ENCODE assay signal across 8 cellular contexts in the genomic region with DNA sequence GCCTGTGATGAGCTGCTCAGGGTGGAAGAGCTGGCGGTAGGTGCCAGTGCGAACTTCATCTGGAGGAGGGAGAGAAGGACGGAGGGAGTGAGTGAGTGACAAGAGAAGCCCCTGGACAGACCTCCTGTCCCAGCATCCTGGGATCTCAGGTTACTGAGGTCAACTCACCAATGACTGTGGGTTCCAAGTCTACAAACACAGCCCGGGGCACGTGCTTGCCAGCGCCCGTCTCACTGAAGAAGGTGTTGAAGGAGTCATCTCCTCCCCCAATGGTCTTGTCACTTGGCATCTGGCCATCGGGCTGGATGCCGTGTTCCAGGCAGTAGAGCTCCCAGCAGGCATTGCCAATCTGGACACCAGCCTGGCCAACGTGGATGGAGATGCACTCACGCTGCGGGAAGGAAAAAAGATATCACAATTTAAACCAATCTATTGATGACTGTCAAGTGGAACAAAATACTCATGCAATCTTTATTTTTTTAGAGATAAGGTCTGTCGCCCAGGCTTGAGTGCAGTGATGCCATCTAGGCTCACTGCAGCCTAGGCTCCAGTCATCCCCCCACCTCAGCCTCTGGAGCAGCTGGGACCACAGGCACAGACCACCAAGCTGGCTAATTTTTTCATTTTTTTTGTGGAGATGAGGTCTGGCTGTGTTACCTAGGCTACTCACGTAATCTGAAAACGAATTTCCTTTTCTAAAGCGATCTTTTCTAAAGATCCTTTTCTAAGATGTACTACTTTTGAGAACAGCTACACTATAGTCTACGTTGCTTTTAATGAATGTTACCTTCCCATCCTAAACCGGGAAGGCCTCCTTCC. TPM values are rescaled to one million over a fixed set of nuclear protein-coding genes. Genes with fewer than 3 reads are reported as not detected.
DNase-seq lines count a peak whose midpoint lies in the region; ATAC-seq, FAIRE-seq and TF ChIP-seq lines count a peak whose summit lies in the region.

No MANE protein-coding gene starts in this region.

- DNase-seq in activated T-cell treated with anti-CD3 and anti-CD28 coated beads, Interleukin-2, amount 50 U/mL, for 72 hours: no peak
- no peak for DNase-seq in activated T-cell treated with anti-CD3 and anti-CD28 coated beads, Interleukin-2, amount 50 U/mL, for 1 hour
- no peak for DNase-seq in K562 (ENCODE audit: extremely low read depth in 1 of 4, low spot score in 3 of 4)
- DNase-seq in right lobe of liver: no peak
- DNase-seq in tibial nerve (ENCODE audit: low spot score in 2 of 2): no peak
- no peak for DNase-seq in central memory CD4-positive, alpha-beta T cell
- no peak for DNase-seq in UCSD-AML1 (lab: John Stamatoyannopoulos, UW; ENCODE audit: unreplicated experiment)

- H3K27me3 ChIP-seq in K562 (ENCODE audit: control insufficient read depth in 2 of 2, insufficient read depth in 2 of 2, low read length in 2 of 2): no peaks in the 10 kb centered on the region
- H3K27me3 ChIP-seq in right lobe of liver: no peaks in the 10 kb centered on the region
- H3K27me3 ChIP-seq in tibial nerve: no peaks in the 10 kb centered on the region

- peak; percentile 14 for TF ChIP-seq POLR2A in K562 (conservative IDR thresholded peaks at IDR 0.05)
- TF ChIP-seq POLR2A in right lobe of liver (IDR thresholded peaks at IDR 0.05): no peak
- no peak for TF ChIP-seq POLR2A in tibial nerve (IDR thresholded peaks at IDR 0.05)

- 37% methylated on average over 16 of the region's 18 CpGs for WGBS in K562 (ENCODE audit: insufficient coverage, low coverage, missing lambda C conversion rate)
- WGBS in right lobe of liver (ENCODE audit: insufficient coverage, low coverage, low lambda C conversion rate, missing lambda C conversion rate): 44% methylated on average over 14 of the region's 18 CpGs
- WGBS in tibial nerve, 2 donors: 42 to 47% methylated on average over 17 to 18 of the region's 18 CpGs

- TF ChIP-seq RAD21 in K562 (CRISPR knock-in tag; conservative IDR thresholded peaks at IDR 0.05 in 1 of 2, IDR thresholded peaks at IDR 0.05 in 1 of 2): no peak

- intact Hi-C loops in K562 (cut with micrococcal nuclease) (loop anchor here (1.0 to 10.0 kb wide), 6 partner anchors 19 to 135 kb away; a partner anchor contains a TSS), right lobe of liver (cut with DNase I) (loop anchor here in 1 of 2 donors (10.0 kb wide), 1 partner anchor 65 kb away; a partner anchor contains a TSS)

- TF ChIP-seq CTCF in K562 (IDR thresholded peaks at IDR 0.05 in 2 of 3, conservative IDR thresholded peaks at IDR 0.05 in 1 of 3; ENCODE audit: insufficient read depth in 2 of 3, low read depth in 1 of 3, low read length in 3 of 3) (no peak), right lobe of liver (IDR thresholded peaks at IDR 0.05) (no peak), tibial nerve (IDR thresholded peaks at IDR 0.05) (no peak)

- H3K9me3 ChIP-seq in K562 (replicated peaks; ENCODE audit: control insufficient read depth, insufficient read depth, low read depth, low read length) (no peaks in the 10 kb centered on the region), right lobe of liver (no peaks in the 10 kb centered on the region), tibial nerve (no peaks in the 10 kb centered on the region)

- H3K36me3 ChIP-seq in K562 (ENCODE audit: control insufficient read depth, insufficient read depth, low read length) (peaks cover 39% of the 10 kb centered on the region), right lobe of liver (peaks cover 7 to 23% (median 14%) of the 10 kb centered on the region in 4 donors), tibial nerve (peaks cover 5 to 36% (median 10%) of the 10 kb centered on the region in 3 donors)

- peak overlapping the region; percentile 99 for H3K27ac Mint-ChIP-seq in activated T-cell treated with anti-CD3 and anti-CD28 coated beads, Interleukin-2, amount 50 U/mL, for 72 hours

- peak overlapping the region; percentile 98 to 99 for H3K9ac ChIP-seq in K562 (ENCODE audit: insufficient read depth in 1 of 2, low read depth in 2 of 2, low read length in 2 of 2)

- H3K9me1 ChIP-seq in K562 (ENCODE audit: control insufficient read depth, insufficient read depth, low read length): peaks cover 4% of the 10 kb centered on the region

- H3K79me2 ChIP-seq in K562 (ENCODE audit: control insufficient read depth, insufficient read depth, low read length): peaks cover 51% of the 10 kb centered on the region

- peaks cover 13% of the 10 kb centered on the region for H4K20me1 ChIP-seq in K562 (replicated peaks; ENCODE audit: control insufficient read depth, insufficient read depth, low read length)

- no peak for FAIRE-seq in K562 (lab: Jason Lieb, UNC)

- no TSS peak for BruUV-seq in K562 (replicated peaks; lab: Mats Ljungman, UMichigan)

- POLR2A ChIA-PET in K562 (lab: Yijun Ruan, JAX): interaction anchor here (0.6 to 4.9 kb wide), 42 partner anchors 10 to 234 kb away, joined by 3 to 151 read pairs (median 12); a partner anchor contains a TSS

- in situ Hi-C loops in K562 (cut with MboI): no loop called here

- H3K4me3 Mint-ChIP-seq in activated T-cell treated with anti-CD3 and anti-CD28 coated beads, Interleukin-2, amount 50 U/mL, for 72 hours: peak overlapping the region; percentile 97

- no peaks in the 10 kb centered on the region for H3K9me3 Mint-ChIP-seq in activated T-cell treated with anti-CD3 and anti-CD28 coated beads, Interleukin-2, amount 50 U/mL, for 72 hours

- no peak overlapping the region for H2AFZ ChIP-seq in K562 (ENCODE audit: low read depth, low read length)

- H3K27ac ChIP-seq in K562 (ENCODE audit: extremely low read depth, low read depth, low read length) (peak overlapping the region; percentile 96), right lobe of liver (peak overlapping the region in 2 of 3 donors; percentile 92 to 100), tibial nerve (peak overlapping the region; percentile 95 to 100 (median 98))

- H3K4me1 ChIP-seq in K562 (replicated peaks in 1 of 2; ENCODE audit: control insufficient read depth in 2 of 2, insufficient read depth in 2 of 2, low read length in 2 of 2) (peaks cover 17 to 27% of the 10 kb centered on the region in 2 experiments; a peak in 4 of 5 replicates), right lobe of liver (peaks cover 0 to 13% (median 0%) of the 10 kb centered on the region in 4 donors), tibial nerve (peaks cover 0 to 40% (median 9%) of the 10 kb centered on the region in 4 donors)

- TF ChIP-seq EP300 in K562 (IDR thresholded peaks at IDR 0.05; ENCODE audit: low read length) (no peak), tibial nerve (IDR thresholded peaks at IDR 0.05) (no peak)

- peaks cover 46% of the 10 kb centered on the region for H3K4me1 Mint-ChIP-seq in activated T-cell treated with anti-CD3 and anti-CD28 coated beads, Interleukin-2, amount 50 U/mL, for 72 hours (ENCODE audit: low read depth)

- peak overlapping the region; percentile 94 for H3K4me2 ChIP-seq in K562 (ENCODE audit: insufficient read depth, low read length)

- no peaks in the 10 kb centered on the region for H3K27me3 Mint-ChIP-seq in activated T-cell treated with anti-CD3 and anti-CD28 coated beads, Interleukin-2, amount 50 U/mL, for 72 hours (ENCODE audit: low read depth)

- H3K4me3 ChIP-seq in K562: peak overlapping the region; percentile 84
- peak overlapping the region; percentile 89 to 100 (median 93) for H3K4me3 ChIP-seq in right lobe of liver
- H3K4me3 ChIP-seq in tibial nerve: peak overlapping the region; percentile 70 to 99 (median 90)

- CTCF ChIA-PET in K562 (lab: Yijun Ruan, JAX; ENCODE audit: low intra/inter-chr PET ratio): interaction anchor here (1.3 to 1.9 kb wide), 2 partner anchors 66 to 105 kb away, joined by 5 to 11 read pairs; no protein-coding TSS in a partner anchor

- H3K36me3 Mint-ChIP-seq in activated T-cell treated with anti-CD3 and anti-CD28 coated beads, Interleukin-2, amount 50 U/mL, for 72 hours (ENCODE audit: insufficient read depth in 2 of 2): peaks cover 30 to 41% of the 10 kb centered on the region in 2 donors

- no peak for ATAC-seq in activated T-cell treated with anti-CD3 and anti-CD28 coated beads, Interleukin-2, amount 50 U/mL, for 72 hours (replicated peaks in 1 of 2)
- ATAC-seq in K562 (no peak), right lobe of liver (no peak), HG02763 (IDR thresholded peaks at IDR 0.05; ENCODE audit: unreplicated experiment) (no peak)

RNA-seq across cellular contexts. Expression of a gene that starts 1.7 kb away (rescaled TPM):
- total RNA-seq in activated T-cell treated with anti-CD3 and anti-CD28 coated beads, Interleukin-2, amount 50 U/mL, for 72 hours: 100 to 1,000 TPM; 851 to 922 TPM
- total RNA-seq in K562 (2011; cell fraction: chromatin; rRNA removed; ENCODE audit: low replicate concordance): 273 and 624 TPM in 2 replicates
- 655 and 684 TPM in 2 replicates for total RNA-seq in K562 (2011; cell fraction: nucleolus; rRNA removed)
- total RNA-seq in K562 (2011; cell fraction: nucleoplasm; rRNA removed): 570 and 687 TPM in 2 replicates
- total RNA-seq in K562 (2014; rRNA removed) (2,537 and 3,283 TPM in 2 replicates), K562 (2014; rRNA removed; fragmentation: Illumina TruSeq; extraction: Trizol) (1,855 and 2,189 TPM in 2 replicates), K562 (2015; rRNA removed; fragmentation: Illumina TruSeq; extraction: Trizol) (2,518 and 2,541 TPM in 2 replicates), K562 (2021) (2,355 and 2,486 TPM in 2 replicates), right lobe of liver (100 to 1,000 TPM in 5 of 6 experiments, 10 to 100 TPM in 1; 90.3 to 370 (median 174) TPM), tibial nerve (100 to 1,000 TPM; 516 to 967 (median 709) TPM)
- polyA plus RNA-seq in K562 (2011; rRNA removed) (4,368 and 5,240 TPM in 2 replicates), K562 (2014; fragmentation: Illumina TruSeq; extraction: Trizol) (4,050 and 4,598 TPM in 2 replicates), K562 (2014; fragmentation: Nextera tagmentation; extraction: Ambion mirVana) (1,000 to 10,000 TPM; 2,987 to 4,624 TPM), K562 (2014; rRNA removed) (2,628 and 3,157 TPM in 2 replicates)
- polyA plus RNA-seq in K562 (2011; cell fraction: cytosol; rRNA removed): 7,988 and 8,273 TPM in 2 replicates
- polyA plus RNA-seq in K562 (2011; cell fraction: nucleus; rRNA removed): 1,151 and 1,577 TPM in 2 replicates
- 2,363 and 2,763 TPM in 2 replicates for polyA plus RNA-seq in K562 (2012)
- polyA minus RNA-seq in K562 (2011; rRNA and poly(A)+ RNA removed): 3,490 and 4,253 TPM in 2 replicates
- 1,607 and 1,713 TPM in 2 replicates for polyA minus RNA-seq in K562 (2011; cell fraction: cytosol; rRNA and poly(A)+ RNA removed)
- 401 and 714 TPM in 2 replicates for polyA minus RNA-seq in K562 (2011; cell fraction: nucleus; rRNA and poly(A)+ RNA removed)

RNA-seq across cellular contexts. Expression of a gene that starts 18.9 kb away (rescaled TPM):
- 100 to 1,000 TPM in 1 of 2 donors, 10 to 100 TPM in 1; 80.0 to 108 TPM for total RNA-seq in activated T-cell treated with anti-CD3 and anti-CD28 coated beads, Interleukin-2, amount 50 U/mL, for 72 hours
- 216 and 486 TPM in 2 replicates for total RNA-seq in K562 (2011; cell fraction: chromatin; rRNA removed; ENCODE audit: low replicate concordance)
- total RNA-seq in K562 (2011; cell fraction: nucleolus; rRNA removed): 269 and 303 TPM in 2 replicates
- total RNA-seq in K562 (2011; cell fraction: nucleoplasm; rRNA removed): 288 and 295 TPM in 2 replicates
- total RNA-seq in K562 (2014; rRNA removed): 31.6 and 32.1 TPM in 2 replicates
- 25.7 and 26.3 TPM in 2 replicates for total RNA-seq in K562 (2014; rRNA removed; fragmentation: Illumina TruSeq; extraction: Trizol)
- 26.9 and 27.8 TPM in 2 replicates for total RNA-seq in K562 (2015; rRNA removed; fragmentation: Illumina TruSeq; extraction: Trizol)
- 49.5 and 52.8 TPM in 2 replicates for total RNA-seq in K562 (2021)
- polyA plus RNA-seq in K562 (2011; rRNA removed): 57.0 and 99.6 TPM in 2 replicates
- polyA plus RNA-seq in K562 (2011; cell fraction: cytosol; rRNA removed): 46.3 and 55.0 TPM in 2 replicates
- polyA plus RNA-seq in K562 (2011; cell fraction: nucleus; rRNA removed): 401 and 500 TPM in 2 replicates
- 40.7 and 72.9 TPM in 2 replicates for polyA plus RNA-seq in K562 (2012)
- 45.4 and 54.3 TPM in 2 replicates for polyA plus RNA-seq in K562 (2014; fragmentation: Illumina TruSeq; extraction: Trizol)
- 1 to 10 TPM; 2.5 to 5.3 TPM for polyA plus RNA-seq in K562 (2014; fragmentation: Nextera tagmentation; extraction: Ambion mirVana)
- polyA plus RNA-seq in K562 (2014; rRNA removed): 31.1 and 40.4 TPM in 2 replicates
- polyA minus RNA-seq in K562 (2011; rRNA and poly(A)+ RNA removed): 53.8 and 60.1 TPM in 2 replicates
- polyA minus RNA-seq in K562 (2011; cell fraction: cytosol; rRNA and poly(A)+ RNA removed): 26.1 and 27.5 TPM in 2 replicates
- polyA minus RNA-seq in K562 (2011; cell fraction: nucleus; rRNA and poly(A)+ RNA removed): 89.8 and 168 TPM in 2 replicates
- total RNA-seq in right lobe of liver: 10 to 100 TPM; 12.2 to 34.5 (median 16.3) TPM
- 10 to 100 TPM; 50.3 to 97.5 (median 73.0) TPM for total RNA-seq in tibial nerve

RNA-seq across cellular contexts. Expression of a gene that starts 34.9 kb away (rescaled TPM):
- total RNA-seq in activated T-cell treated with anti-CD3 and anti-CD28 coated beads, Interleukin-2, amount 50 U/mL, for 72 hours: under 1 TPM; 0.12 to 0.41 TPM
- 2.7 and 5.1 TPM in 2 replicates for total RNA-seq in K562 (2011; cell fraction: chromatin; rRNA removed; ENCODE audit: low replicate concordance)
- total RNA-seq in K562 (2011; cell fraction: nucleolus; rRNA removed): 2.7 and 3.2 TPM in 2 replicates
- total RNA-seq in K562 (2011; cell fraction: nucleoplasm; rRNA removed): 2.7 and 3.6 TPM in 2 replicates
- total RNA-seq in K562 (2014; rRNA removed): 1.7 and 2.6 TPM in 2 replicates
- total RNA-seq in K562 (2014; rRNA removed; fragmentation: Illumina TruSeq; extraction: Trizol): 0.40 and 0.45 TPM in 2 replicates
- total RNA-seq in K562 (2015; rRNA removed; fragmentation: Illumina TruSeq; extraction: Trizol): 1.1 and 1.2 TPM in 2 replicates
- total RNA-seq in K562 (2021): 2.2 and 2.3 TPM in 2 replicates
- polyA plus RNA-seq in K562 (2011; rRNA removed): 0.29 and 2.4 TPM in 2 replicates
- 1.1 and 2.6 TPM in 2 replicates for polyA plus RNA-seq in K562 (2011; cell fraction: cytosol; rRNA removed)
- 1.0 and 4.5 TPM in 2 replicates for polyA plus RNA-seq in K562 (2011; cell fraction: nucleus; rRNA removed)
- polyA plus RNA-seq in K562 (2012): 1.8 and 1.9 TPM in 2 replicates
- 0.54 and 0.60 TPM in 2 replicates for polyA plus RNA-seq in K562 (2014; fragmentation: Illumina TruSeq; extraction: Trizol)
- under 1 TPM; 0.07 to 0.11 TPM for polyA plus RNA-seq in K562 (2014; fragmentation: Nextera tagmentation; extraction: Ambion mirVana)
- 1.8 and 2.4 TPM in 2 replicates for polyA plus RNA-seq in K562 (2014; rRNA removed)
- polyA minus RNA-seq in K562 (2011; rRNA and poly(A)+ RNA removed): 0.53 and 1.9 TPM in 2 replicates
- polyA minus RNA-seq in K562 (2011; cell fraction: cytosol; rRNA and poly(A)+ RNA removed): 0.86 and 4.6 TPM in 2 replicates
- 1.1 and 6.0 TPM in 2 replicates for polyA minus RNA-seq in K562 (2011; cell fraction: nucleus; rRNA and poly(A)+ RNA removed)
- under 1 TPM in 3 of 6 experiments, not detected in 3; 0.04 to 0.13 (median 0.07) TPM for total RNA-seq in right lobe of liver
- 10 to 100 TPM; 55.5 to 94.7 (median 60.1) TPM for total RNA-seq in tibial nerve

RNA-seq across cellular contexts. Expression of a gene that starts 59.3 kb away (rescaled TPM):
- total RNA-seq in activated T-cell treated with anti-CD3 and anti-CD28 coated beads, Interleukin-2, amount 50 U/mL, for 72 hours: 10 to 100 TPM; 77.6 to 82.6 TPM
- total RNA-seq in K562 (2011; cell fraction: chromatin; rRNA removed; ENCODE audit: low replicate concordance): 9.3 and 22.8 TPM in 2 replicates
- total RNA-seq in K562 (2011; cell fraction: nucleolus; rRNA removed): 15.7 and 17.7 TPM in 2 replicates
- 10.5 and 14.7 TPM in 2 replicates for total RNA-seq in K562 (2011; cell fraction: nucleoplasm; rRNA removed)
- total RNA-seq in K562 (2014; rRNA removed) (9.6 and 10.2 TPM in 2 replicates), K562 (2014; rRNA removed; fragmentation: Illumina TruSeq; extraction: Trizol) (7.1 and 7.4 TPM in 2 replicates), K562 (2015; rRNA removed; fragmentation: Illumina TruSeq; extraction: Trizol) (11.5 and 11.9 TPM in 2 replicates), K562 (2021) (7.7 and 8.6 TPM in 2 replicates), right lobe of liver (10 to 100 TPM in 2 of 6 experiments, 1 to 10 TPM in 4; 3.8 to 18.9 (median 5.8) TPM), tibial nerve (100 to 1,000 TPM; 264 to 402 (median 307) TPM)
- polyA plus RNA-seq in K562 (2011; rRNA removed) (45.1 and 161 TPM in 2 replicates), K562 (2014; fragmentation: Illumina TruSeq; extraction: Trizol) (16.3 and 18.8 TPM in 2 replicates), K562 (2014; fragmentation: Nextera tagmentation; extraction: Ambion mirVana) (10 to 100 TPM; 23.7 to 24.2 TPM), K562 (2014; rRNA removed) (11.7 and 13.9 TPM in 2 replicates)
- 70.9 and 239 TPM in 2 replicates for polyA plus RNA-seq in K562 (2011; cell fraction: cytosol; rRNA removed)
- 21.0 and 76.7 TPM in 2 replicates for polyA plus RNA-seq in K562 (2011; cell fraction: nucleus; rRNA removed)
- 27.7 and 59.0 TPM in 2 replicates for polyA plus RNA-seq in K562 (2012)
- 35.5 and 78.6 TPM in 2 replicates for polyA minus RNA-seq in K562 (2011; rRNA and poly(A)+ RNA removed)
- polyA minus RNA-seq in K562 (2011; cell fraction: cytosol; rRNA and poly(A)+ RNA removed): 12.4 and 33.4 TPM in 2 replicates
- 6.2 and 22.2 TPM in 2 replicates for polyA minus RNA-seq in K562 (2011; cell fraction: nucleus; rRNA and poly(A)+ RNA removed)

RNA-seq across cellular contexts. Expression of a gene that starts 59.8 kb away (rescaled TPM):
- 10 to 100 TPM; 20.6 to 28.3 TPM for total RNA-seq in activated T-cell treated with anti-CD3 and anti-CD28 coated beads, Interleukin-2, amount 50 U/mL, for 72 hours
- 4.6 and 10.2 TPM in 2 replicates for total RNA-seq in K562 (2011; cell fraction: chromatin; rRNA removed; ENCODE audit: low replicate concordance)
- total RNA-seq in K562 (2011; cell fraction: nucleolus; rRNA removed): 9.2 and 10.9 TPM in 2 replicates
- total RNA-seq in K562 (2011; cell fraction: nucleoplasm; rRNA removed): 6.1 and 7.3 TPM in 2 replicates
- 6.8 and 7.2 TPM in 2 replicates for total RNA-seq in K562 (2014; rRNA removed)
- 8.2 and 8.5 TPM in 2 replicates for total RNA-seq in K562 (2014; rRNA removed; fragmentation: Illumina TruSeq; extraction: Trizol)
- 4.0 and 4.3 TPM in 2 replicates for total RNA-seq in K562 (2015; rRNA removed; fragmentation: Illumina TruSeq; extraction: Trizol)
- 7.7 and 8.8 TPM in 2 replicates for total RNA-seq in K562 (2021)
- polyA plus RNA-seq in K562 (2011; rRNA removed): 8.1 and 10.4 TPM in 2 replicates
- polyA plus RNA-seq in K562 (2011; cell fraction: cytosol; rRNA removed): 9.1 and 11.5 TPM in 2 replicates
- 13.8 and 23.9 TPM in 2 replicates for polyA plus RNA-seq in K562 (2011; cell fraction: nucleus; rRNA removed)
- polyA plus RNA-seq in K562 (2012): 5.5 and 12.1 TPM in 2 replicates
- 7.0 and 9.7 TPM in 2 replicates for polyA plus RNA-seq in K562 (2014; fragmentation: Illumina TruSeq; extraction: Trizol)
- polyA plus RNA-seq in K562 (2014; fragmentation: Nextera tagmentation; extraction: Ambion mirVana): 10 to 100 TPM; 27.4 to 36.1 TPM
- polyA plus RNA-seq in K562 (2014; rRNA removed): 10.0 and 14.4 TPM in 2 replicates
- polyA minus RNA-seq in K562 (2011; rRNA and poly(A)+ RNA removed): 5.4 and 5.5 TPM in 2 replicates
- 3.2 and 3.9 TPM in 2 replicates for polyA minus RNA-seq in K562 (2011; cell fraction: cytosol; rRNA and poly(A)+ RNA removed)
- 2.3 and 4.0 TPM in 2 replicates for polyA minus RNA-seq in K562 (2011; cell fraction: nucleus; rRNA and poly(A)+ RNA removed)
- total RNA-seq in right lobe of liver: under 1 TPM in 5 of 6 experiments, not detected in 1; 0.17 to 0.60 (median 0.43) TPM
- total RNA-seq in tibial nerve: 1 to 10 TPM in 2 of 4 donors, not detected in 2; 1.1 to 4.3 TPM

Comparison
In these comparisons a context has a peak if more than half of its experiments do, and no peak if none do; other contexts are left out.
1. RNA of a gene that starts 34.9 kb away (total RNA-seq): 55.5 to 94.7 TPM in tibial nerve; 0.40 to 5.1 TPM in K562, 0.12 to 0.41 TPM in activated T-cell treated with anti-CD3 and anti-CD28 coated beads, Interleukin-2, amount 50 U/mL, for 72 hours and 0.04 to 0.13 TPM in right lobe of liver; every median in the first group is over 4 times any median in the second.
2. Peak in every context shown above with its lines, with median percentiles within 50 percentile points of each other: H3K27ac ChIP-seq and H3K4me3 ChIP-seq.